16 cellular contexts compared by ENCODE assay signal in the genomic region with DNA sequence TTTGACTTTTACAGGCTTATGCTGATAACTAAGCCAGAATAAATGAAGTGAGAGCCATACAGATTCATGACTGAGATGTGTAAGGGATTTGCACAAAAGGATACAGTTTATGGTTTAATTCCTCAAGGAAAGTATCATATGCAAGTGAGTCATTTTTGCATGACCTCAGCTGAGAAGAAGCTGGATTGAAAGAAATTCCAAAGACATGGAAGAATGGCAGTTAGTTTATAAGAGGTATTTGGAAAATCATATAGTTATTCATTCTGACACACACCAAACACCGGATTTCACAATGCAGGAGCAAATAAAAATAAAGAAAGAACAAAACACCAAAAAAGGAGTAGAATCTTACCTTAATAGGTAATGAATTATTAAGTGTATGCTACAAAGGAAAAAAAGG.
A peak's percentile ranks its signal among the peaks of the same experiment; 100 is the strongest.
DNase-seq lines count a peak whose midpoint lies in the region; ATAC-seq and TF ChIP-seq lines count a peak whose summit lies in the region.
"Had no signal": no experiment of that assay in that cellular context is flagged by ENCODE, and none has a peak within 500 bp of the region (broad histone marks: within the 10 kb centered on the region; RNA-seq: fewer than 3 reads in every experiment).

No MANE protein-coding gene starts in this region.

- TF ChIP-seq CTCF in Panc1 (IDR thresholded peaks at IDR 0.05) (no peak), lower leg skin (IDR thresholded peaks at IDR 0.05) (no peak), type B pancreatic cell (conservative IDR thresholded peaks at IDR 0.05) (no peak)

- no TSS peak for BruUV-seq in Panc1 (replicated peaks; lab: Mats Ljungman, UMichigan)

- H3K4me1 ChIP-seq in Panc1 (ENCODE audit: control insufficient read depth, insufficient read depth, low read length), result no peaks in the 10 kb centered on the region
- H3K4me1 ChIP-seq: ascending aorta had no signal

- H3K27me3 Mint-ChIP-seq in type B pancreatic cell, result no peaks in the 10 kb centered on the region
- H3K27me3 Mint-ChIP-seq in activated CD4-positive, alpha-beta T cell treated with anti-CD3 and anti-CD28 coated beads, Interleukin-2, amount 10 ng/mL, durations not matched to agents 24 days and 14 days, result no peaks in the 10 kb centered on the region
- H3K27me3 Mint-ChIP-seq: naive thymus-derived CD4-positive, alpha-beta T cell had no signal

- no peaks in the 10 kb centered on the region for H3K9me3 ChIP-seq in Panc1 (ENCODE audit: control insufficient read depth, insufficient read depth, low read depth, low read length)
- H3K9me3 ChIP-seq: ascending aorta, vagina had no signal

- H3K27ac ChIP-seq in Panc1 (ENCODE audit: low read length), result no peak overlapping the region
- H3K27ac ChIP-seq: ascending aorta, vagina had no signal

- CTCF ChIA-PET in Panc1 (lab: Charles Lee), result no interaction called here

- peaks cover 5% of the 10 kb centered on the region for H3K9me3 Mint-ChIP-seq in type B pancreatic cell
- no peaks in the 10 kb centered on the region for H3K9me3 Mint-ChIP-seq in activated CD4-positive, alpha-beta T cell treated with anti-CD3 and anti-CD28 coated beads, Interleukin-2, amount 10 ng/mL, durations not matched to agents 24 days and 14 days

- in situ Hi-C loops in Panc1 (cut with HindIII; ENCODE audit: low pct_unique_long_range_greater_than_20kb, low sequenced_read_pairs), result no loop called here

- no peaks in the 10 kb centered on the region for H3K36me3 ChIP-seq in Panc1 (ENCODE audit: control insufficient read depth, insufficient read depth, low read length)
- H3K36me3 ChIP-seq: ascending aorta, vagina had no signal

- no peaks in the 10 kb centered on the region for H3K27me3 ChIP-seq in Panc1 (ENCODE audit: control insufficient read depth, insufficient read depth, low read length)
- H3K27me3 ChIP-seq: ascending aorta, vagina had no signal

- DNase-seq in AG20443 (ENCODE audit: low spot score) (peak; percentile 53), Panc1 (ENCODE audit: low read depth, low spot score) (peak; percentile 53), dermis blood vessel endothelial cell (peak; percentile 49), myocyte (ENCODE audit: low read depth) (peak; percentile 36), lower leg skin (ENCODE audit: low spot score in 2 of 2) (no peak), type B pancreatic cell (ENCODE audit: extremely low spot score, unreplicated experiment) (no peak)
- DNase-seq in activated CD4-positive, alpha-beta T cell treated with anti-CD3 and anti-CD28 coated beads, Interleukin-2, amount 10 ng/mL, durations not matched to agents 24 days and 14 days, result no peak
- DNase-seq: activated T-cell treated with anti-CD3 and anti-CD28 coated beads for 4 hours; naive thymus-derived CD4-positive, alpha-beta T cell; NCI-H1105; NCI-H446; RPMI8226 had no signal

- intact Hi-C loops in Panc1 (cut with micrococcal nuclease; ENCODE audit: unreplicated experiment), result no loop called here
- intact Hi-C loops in lower leg skin (cut with DNase I; ENCODE audit: low total_unique reads), result no loop called here
- intact Hi-C loops in activated CD4-positive, alpha-beta T cell treated with anti-CD3 and anti-CD28 coated beads, Interleukin-2, amount 10 ng/mL, durations not matched to agents 24 days and 14 days (cut with micrococcal nuclease), result no loop called here

- no peak overlapping the region for H3K27ac Mint-ChIP-seq in type B pancreatic cell
- H3K27ac Mint-ChIP-seq in activated CD4-positive, alpha-beta T cell treated with anti-CD3 and anti-CD28 coated beads, Interleukin-2, amount 10 ng/mL, durations not matched to agents 24 days and 14 days, result no peak overlapping the region
- H3K27ac Mint-ChIP-seq: CD14-positive monocyte; naive thymus-derived CD4-positive, alpha-beta T cell had no signal

- POLR2A ChIA-PET in Panc1 (lab: Charles Lee), result no interaction called here

- 80 to 84% methylated on average over 1 of the region's 1 CpG for WGBS in lower leg skin, 2 donors

- no peak overlapping the region for H3K4me3 Mint-ChIP-seq in type B pancreatic cell
- H3K4me3 Mint-ChIP-seq in activated CD4-positive, alpha-beta T cell treated with anti-CD3 and anti-CD28 coated beads, Interleukin-2, amount 10 ng/mL, durations not matched to agents 24 days and 14 days, result no peak overlapping the region
- H3K4me3 Mint-ChIP-seq: CD14-positive monocyte; naive thymus-derived CD4-positive, alpha-beta T cell had no signal

- no peak for TF ChIP-seq POLR2A in lower leg skin (IDR thresholded peaks at IDR 0.05)

- peaks cover 13% of the 10 kb centered on the region for H3K4me1 Mint-ChIP-seq in type B pancreatic cell (ENCODE audit: unreplicated experiment)
- no peaks in the 10 kb centered on the region for H3K4me1 Mint-ChIP-seq in activated CD4-positive, alpha-beta T cell treated with anti-CD3 and anti-CD28 coated beads, Interleukin-2, amount 10 ng/mL, durations not matched to agents 24 days and 14 days
- H3K4me1 Mint-ChIP-seq: CD14-positive monocyte; naive thymus-derived CD4-positive, alpha-beta T cell had no signal

- ATAC-seq in Panc1, result no peak
- ATAC-seq in HG03095 (IDR thresholded peaks at IDR 0.05; ENCODE audit: unreplicated experiment), result no peak
- ATAC-seq: naive thymus-derived CD4-positive, alpha-beta T cell had no signal

- H3K36me3 Mint-ChIP-seq in type B pancreatic cell, result no peaks in the 10 kb centered on the region
- no peaks in the 10 kb centered on the region for H3K36me3 Mint-ChIP-seq in activated CD4-positive, alpha-beta T cell treated with anti-CD3 and anti-CD28 coated beads, Interleukin-2, amount 10 ng/mL, durations not matched to agents 24 days and 14 days (ENCODE audit: low read depth)
- H3K36me3 Mint-ChIP-seq: CD14-positive monocyte; naive thymus-derived CD4-positive, alpha-beta T cell had no signal

- no peak overlapping the region for H3K4me3 ChIP-seq in Panc1 (ENCODE audit: low read depth in 2 of 2, low read length in 2 of 2)
- H3K4me3 ChIP-seq in lower leg skin (ENCODE audit: low read depth, poor library complexity, severe bottlenecking), result no peak overlapping the region
- H3K4me3 ChIP-seq: ascending aorta, vagina had no signal

Comparison
In these comparisons a context has a peak if more than half of its experiments do, and no peak if none do; other contexts are left out.
1. DNase-seq: peak in AG20443 (single experiment), Panc1 (single experiment), dermis blood vessel endothelial cell (single experiment) and myocyte (single experiment); none in lower leg skin (0 of 2), type B pancreatic cell (single experiment) and activated CD4-positive, alpha-beta T cell treated with anti-CD3 and anti-CD28 coated beads, Interleukin-2, amount 10 ng/mL, durations not matched to agents 24 days and 14 days (single experiment).